In genomic region chr4:63786181-63786580, GRCh38 we compare ENCODE assay signal across 17 cellular contexts.
A peak's percentile ranks its signal among the peaks of the same experiment; 100 is the strongest.
DNase-seq lines count a peak whose midpoint lies in the region; TF ChIP-seq lines count a peak whose summit lies in the region.
"Had no signal": no experiment of that assay in that cellular context is flagged by ENCODE, and none has a peak within 500 bp of the region (broad histone marks: within the 10 kb centered on the region; RNA-seq: fewer than 3 reads in every experiment).

No MANE protein-coding gene starts in this region.

- in situ Hi-C loops in G401 (cut with HindIII; ENCODE audit: low sequenced_read_pairs) = no loop called here
- in situ Hi-C loops in KBM-7 (cut with MboI; ENCODE audit: low pct_unique_long_range_greater_than_20kb, low sequenced_read_pairs) = no loop called here

- DNase-seq in G401 (ENCODE audit: low spot score) (peak; percentile 79), NCI-H2171 treated with DMSO at 0.1 percent for 48 hours (lab: John Stamatoyannopoulos, UW) (peak; percentile 3), cerebellum (ENCODE audit: low spot score) (peak; percentile 49), coronary artery (ENCODE audit: low spot score) (no peak), KBM-7 (no peak)
- no peak for DNase-seq in stimulated activated CD4-positive, alpha-beta T cell treated with anti-CD3 and anti-CD28 coated beads, Interleukin-4, amount 100 ng/mL, for 1 hour
- DNase-seq: ACHN; Caco-2; CD4-positive, alpha-beta T cell; DMS79 treated with DMSO at 0.1 percent for 48 hours; HCEC 1CT; IMR-90 had no signal

- H3K4me3 ChIP-seq in coronary artery = no peak overlapping the region
- H3K4me3 ChIP-seq: GM12878, GM23338, K562 had no signal

- TF ChIP-seq CTCF in coronary artery (IDR thresholded peaks at IDR 0.05) = no peak

- H3K27ac ChIP-seq in coronary artery = no peak overlapping the region
- H3K27ac ChIP-seq: C4-2B, HL-60 had no signal

Comparison
In these comparisons a context has a peak if more than half of its experiments do, and no peak if none do; other contexts are left out.
1. DNase-seq: peak in G401 (single experiment), NCI-H2171 treated with DMSO at 0.1 percent for 48 hours (single experiment) and cerebellum (single experiment); none in coronary artery (single experiment), stimulated activated CD4-positive, alpha-beta T cell treated with anti-CD3 and anti-CD28 coated beads, Interleukin-4, amount 100 ng/mL, for 1 hour (single experiment) and KBM-7 (single experiment).